Comparison of ENCODE assay signal across 11 cellular contexts in the genomic region with DNA sequence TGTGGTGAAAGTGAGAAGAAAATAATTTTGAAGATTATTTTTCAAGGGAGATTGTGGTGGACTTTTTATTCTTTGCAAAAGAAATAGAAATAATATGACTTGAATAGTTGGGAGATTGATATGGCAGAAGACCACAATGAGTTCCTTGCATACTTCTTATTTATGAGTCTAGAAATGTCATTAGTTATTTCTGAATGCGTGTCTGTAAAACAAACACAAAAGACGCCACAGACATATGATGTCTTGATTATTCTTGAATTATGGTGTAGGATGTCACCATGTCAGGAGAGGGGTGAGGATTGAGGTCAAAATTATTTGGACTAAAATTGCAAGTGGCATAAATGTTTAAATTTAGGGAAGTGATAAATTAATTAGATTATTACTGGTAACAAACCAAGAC.
"Had no signal": no experiment of that assay in that cellular context is flagged by ENCODE, and none has a peak within 500 bp of the region (broad histone marks: within the 10 kb centered on the region; RNA-seq: fewer than 3 reads in every experiment).

No MANE protein-coding gene starts in this region.

- H3K4me2 ChIP-seq: GM23338 had no signal

- ATAC-seq: GM23338, HCT116 had no signal

- H3K36me3 ChIP-seq: HAP-1 had no signal

- H3K4me3 Mint-ChIP-seq: GM23338, H9, HFFc6 had no signal

- H3K9me3 ChIP-seq: HAP-1 had no signal

- H3K4me3 ChIP-seq: GM23248, GM23338, HAP-1 had no signal

- H2AFZ ChIP-seq: GM23248, GM23338 had no signal

- H3K27ac Mint-ChIP-seq: GM23338, H9, HFFc6 had no signal

- H3K9me3 Mint-ChIP-seq: GM23338 had no signal

- H3K9ac ChIP-seq: GM23248 had no signal

- H3K27ac ChIP-seq: GM23248 had no signal

- FAIRE-seq: H1, H54 had no signal

- DNase-seq: GM23248, GOT3, H7, H9, HCEC 1CT, HFFc6 had no signal
